Comparison of ENCODE assay signal across 8 cellular contexts in genomic region chr6:23114812-23115504, GRCh38.
"Had no signal": no experiment of that assay in that cellular context is flagged by ENCODE, and none has a peak within 500 bp of the region (broad histone marks: within the 10 kb centered on the region; RNA-seq: fewer than 3 reads in every experiment).

No MANE protein-coding gene starts in this region.

- H3K4me2 ChIP-seq: GM23338 had no signal

- H3K4me3 ChIP-seq: GM23338 had no signal

- ATAC-seq: GM23338 had no signal

- FAIRE-seq: H1, H54 had no signal

- DNase-seq: H9, HCEC 1CT, HFFc6, KG1 had no signal

- H2AFZ ChIP-seq: GM23338 had no signal

- H3K27ac ChIP-seq: HL-60 had no signal
